8 cellular contexts compared by ENCODE assay signal in genomic region chr2:160406591-160407392, GRCh38.
DNase-seq lines count a peak whose midpoint lies in the region; ATAC-seq and TF ChIP-seq lines count a peak whose summit lies in the region.

No MANE protein-coding gene starts in this region.

- H3K9me3 Mint-ChIP-seq in activated naive CD8-positive, alpha-beta T cell (ENCODE audit: low read depth) = no peaks in the 10 kb centered on the region

- intact Hi-C loops in cardiac septum (cut with DNase I) (loop anchor here (5.0 to 10.0 kb wide), 6 partner anchors 34 to 558 kb away; partner anchors contain the start of gene RBMS1), posterior vena cava (cut with DNase I) (no loop called here), upper lobe of right lung (cut with DNase I) (no loop called here)

- H3K36me3 Mint-ChIP-seq in activated naive CD8-positive, alpha-beta T cell = peaks cover 5% of the 10 kb centered on the region

- in situ Hi-C loops in SK-MEL-5 (cut with HindIII; ENCODE audit: low pct_unique_long_range_greater_than_20kb, low sequenced_read_pairs) = no loop called here

- H3K4me1 Mint-ChIP-seq in activated naive CD8-positive, alpha-beta T cell (ENCODE audit: low read depth) = peaks cover 80% of the 10 kb centered on the region

- peak overlapping the region; percentile 95 for H3K27ac Mint-ChIP-seq in activated naive CD8-positive, alpha-beta T cell

- H3K9me3 ChIP-seq in upper lobe of right lung = no peaks in the 10 kb centered on the region

- ATAC-seq in GM19467 (IDR thresholded peaks at IDR 0.05; ENCODE audit: unreplicated experiment) (peak; percentile 49), upper lobe of right lung (peak; percentile 73)

- peak; percentile 88 for DNase-seq in CD1c-positive myeloid dendritic cell (ENCODE audit: extremely low spot score)
- DNase-seq in HT1080 (ENCODE audit: low read depth) = peak; percentile 89
- peak; percentile 73 for DNase-seq in SK-MEL-5 (ENCODE audit: low read depth, low spot score)
- DNase-seq in cardiac septum (ENCODE audit: low spot score) = peak; percentile 78
- peak; percentile 85 for DNase-seq in posterior vena cava (ENCODE audit: low spot score)
- peak; percentile 80 for DNase-seq in upper lobe of right lung

- peaks cover 70% of the 10 kb centered on the region for H3K4me1 ChIP-seq in upper lobe of right lung

- H3K27me3 ChIP-seq in upper lobe of right lung = no peaks in the 10 kb centered on the region

- H3K4me3 ChIP-seq in upper lobe of right lung = peak overlapping the region; percentile 79

- TF ChIP-seq CTCF in upper lobe of right lung (IDR thresholded peaks at IDR 0.05) = no peak

- H3K27ac ChIP-seq in upper lobe of right lung = peak overlapping the region; percentile 96

- no peaks in the 10 kb centered on the region for H3K36me3 ChIP-seq in upper lobe of right lung

- no peaks in the 10 kb centered on the region for H3K27me3 Mint-ChIP-seq in activated naive CD8-positive, alpha-beta T cell

- H3K4me3 Mint-ChIP-seq in activated naive CD8-positive, alpha-beta T cell = peak overlapping the region; percentile 94

Comparison
In these comparisons a context has a peak if more than half of its experiments do, and no peak if none do; other contexts are left out.
1. Peak in every context shown above with its lines: DNase-seq, ATAC-seq, H3K4me3 ChIP-seq and H3K27ac ChIP-seq.